24 cellular contexts compared by ENCODE assay signal in the genomic region with DNA sequence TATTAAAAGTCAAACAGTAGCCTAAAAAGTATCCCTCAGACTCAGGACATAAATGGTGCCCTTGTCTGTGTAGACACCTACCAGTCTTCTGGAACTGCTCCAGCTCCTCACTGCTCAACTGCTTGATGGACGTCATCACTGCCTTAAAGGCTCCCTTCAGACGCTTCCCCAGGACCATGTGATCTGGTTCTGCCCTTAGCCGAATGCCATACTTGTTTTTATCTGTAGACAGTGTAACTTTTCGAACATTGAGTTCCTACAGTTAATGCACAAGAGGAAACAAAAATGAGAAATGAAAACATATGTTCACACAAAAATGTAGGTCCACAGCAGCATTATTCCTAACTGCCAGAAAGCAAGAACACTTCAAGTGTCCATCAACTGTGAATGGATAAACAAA. TPM values are rescaled to one million over a fixed set of nuclear protein-coding genes. Genes with fewer than 3 reads are reported as not detected.
DNase-seq lines count a peak whose midpoint lies in the region; ATAC-seq, FAIRE-seq and TF ChIP-seq lines count a peak whose summit lies in the region.
"Had no signal": no experiment of that assay in that cellular context is flagged by ENCODE, and none has a peak within 500 bp of the region (broad histone marks: within the 10 kb centered on the region; RNA-seq: fewer than 3 reads in every experiment).

No MANE protein-coding gene starts in this region.

- WGBS in A549 (ENCODE audit: missing lambda C conversion rate): 77% methylated on average over 4 of the region's 4 CpGs
- 85 to 91% methylated on average over 4 of the region's 4 CpGs for WGBS in esophagus squamous epithelium, 2 donors

- no peaks in the 10 kb centered on the region for H3K27me3 Mint-ChIP-seq in chondrocyte (ENCODE audit: low read depth)
- H3K27me3 Mint-ChIP-seq: naive thymus-derived CD8-positive, alpha-beta T cell had no signal

- peak overlapping the region; percentile 12 to 26; a peak in 3 of 6 replicates for H3K27ac ChIP-seq in A549
- no peak overlapping the region for H3K27ac ChIP-seq in esophagus squamous epithelium
- H3K27ac ChIP-seq: pancreas, upper lobe of right lung had no signal

- TF ChIP-seq EP300 in A549 (IDR thresholded peaks at IDR 0.05): no peak

- POLR2A ChIA-PET in A549 (lab: Yijun Ruan, JAX): no interaction called here

- no peak for FAIRE-seq in A549 (lab: Jason Lieb, UNC)
- FAIRE-seq in islet of Langerhans (lab: Jason Lieb, UNC): peak; percentile 9
- FAIRE-seq: H1, pancreas had no signal

- H3K36me3 Mint-ChIP-seq in chondrocyte (ENCODE audit: low read depth): peaks cover 48% of the 10 kb centered on the region

- intact Hi-C loops in esophagus squamous epithelium (cut with DNase I): no loop called here

- DNase-seq in A549 (ENCODE audit: low read depth in 1 of 2, low spot score in 1 of 2): no peak
- DNase-seq in MV-4-11 (lab: John Stamatoyannopoulos, UW): peak; percentile 31
- no peak for DNase-seq in chondrocyte (ENCODE audit: low spot score)
- DNase-seq in esophagus squamous epithelium (lab: John Stamatoyannopoulos, UW): no peak
- no peak for DNase-seq in stimulated activated CD4-positive, alpha-beta T cell treated with anti-CD3 and anti-CD28 coated beads, Interleukin-2, amount 100 ng/mL, for 24 hours
- no peak for DNase-seq in CD1c-positive myeloid dendritic cell (ENCODE audit: extremely low spot score)
- DNase-seq: activated CD4-positive, alpha-beta T cell treated with anti-CD3 and anti-CD28 coated beads, Interleukin-2, amount 50 U/mL, for 4 hours; activated CD8-positive, alpha-beta memory T cell treated with anti-CD3 and anti-CD28 coated beads, Interleukin-2, amount 50 U/mL, for 48 hours; activated effector memory CD4-positive, alpha-beta T cell treated with Interleukin-2 at 50 U/mL for 16 hours; Calu3; central memory CD4-positive, alpha-beta T cell; effector CD4-positive, alpha-beta T cell; naive thymus-derived CD8-positive, alpha-beta T cell; NCI-H1694; NCI-H2171; pancreas; right cardiac atrium; T-helper 9 cell; upper lobe of right lung had no signal

- ATAC-seq in A549 (no peak), HG03571 (IDR thresholded peaks at IDR 0.05; ENCODE audit: unreplicated experiment) (no peak)
- ATAC-seq: esophagus mucosa; naive thymus-derived CD8-positive, alpha-beta T cell; right cardiac atrium; upper lobe of right lung; WTC11 had no signal

- H3K4me2 ChIP-seq in A549: no peak overlapping the region

- H3K4me1 ChIP-seq in A549: peaks cover 62% of the 10 kb centered on the region
- H3K4me1 ChIP-seq in esophagus squamous epithelium: no peaks in the 10 kb centered on the region
- H3K4me1 ChIP-seq: upper lobe of right lung had no signal

- H3K9me3 Mint-ChIP-seq in chondrocyte (ENCODE audit: low read depth): no peaks in the 10 kb centered on the region
- H3K9me3 Mint-ChIP-seq: naive thymus-derived CD8-positive, alpha-beta T cell; WTC11 had no signal

- H3K9me3 ChIP-seq in A549: no peaks in the 10 kb centered on the region
- no peaks in the 10 kb centered on the region for H3K9me3 ChIP-seq in esophagus squamous epithelium
- H3K9me3 ChIP-seq: pancreas, upper lobe of right lung had no signal

- no peak for TF ChIP-seq RAD21 in A549 (conservative IDR thresholded peaks at IDR 0.05 in 1 of 2, IDR thresholded peaks at IDR 0.05 in 1 of 2)

- CTCF ChIA-PET in A549 (lab: Yijun Ruan, JAX): interaction anchor here (11.5 kb wide), 1 partner anchor 108 kb away, joined by 214 read pairs; no protein-coding TSS in a partner anchor

- H3K4me3 Mint-ChIP-seq in chondrocyte (ENCODE audit: unreplicated experiment): peak overlapping the region; percentile 39
- H3K4me3 Mint-ChIP-seq: naive thymus-derived CD8-positive, alpha-beta T cell; WTC11 had no signal

- H3K4me1 Mint-ChIP-seq in chondrocyte (ENCODE audit: low read depth): peaks cover 61% of the 10 kb centered on the region
- H3K4me1 Mint-ChIP-seq: WTC11 had no signal

- H3K27me3 ChIP-seq in esophagus squamous epithelium: no peaks in the 10 kb centered on the region
- H3K27me3 ChIP-seq: pancreas, upper lobe of right lung had no signal

- H3K27ac Mint-ChIP-seq in chondrocyte (ENCODE audit: unreplicated experiment): peak overlapping the region; percentile 98
- H3K27ac Mint-ChIP-seq: WTC11 had no signal

- H3K36me3 ChIP-seq in esophagus squamous epithelium: peaks cover 16 to 100% (median 83%) of the 10 kb centered on the region in 3 donors

- TF ChIP-seq CTCF in A549 (IDR thresholded peaks at IDR 0.05): no peak
- no peak for TF ChIP-seq CTCF in chondrocyte (IDR thresholded peaks at IDR 0.05)
- TF ChIP-seq CTCF in esophagus squamous epithelium (IDR thresholded peaks at IDR 0.05): no peak

- TF ChIP-seq POLR2A in A549 (IDR thresholded peaks at IDR 0.05; ENCODE audit: low read length) (no peak), esophagus squamous epithelium (IDR thresholded peaks at IDR 0.05) (no peak)

- H3K4me3 ChIP-seq in A549: no peak overlapping the region
- no peak overlapping the region for H3K4me3 ChIP-seq in esophagus squamous epithelium
- H3K4me3 ChIP-seq: pancreas, upper lobe of right lung had no signal

TF ChIP-seq in A549, 52 proteins besides CTCF, POLR2A, EP300 and RAD21:
- no peak for TF ChIP-seq MAZ (IDR thresholded peaks at IDR 0.05; ENCODE audit: borderline replicate concordance, low read depth, low read length)
- TF ChIP-seq GATA3 (IDR thresholded peaks at IDR 0.05; ENCODE audit: borderline replicate concordance): no peak
- TF ChIP-seq TFCP2L1 (CRISPR knock-in tag; IDR thresholded peaks at IDR 0.05): no peak
- no peak for TF ChIP-seq PHF8 (IDR thresholded peaks at IDR 0.05; ENCODE audit: borderline replicate concordance, low read depth)
- no peak for TF ChIP-seq CHD4 (IDR thresholded peaks at IDR 0.05; ENCODE audit: borderline replicate concordance)
- TF ChIP-seq NFE2L2 (conservative IDR thresholded peaks at IDR 0.05; ENCODE audit: low read length): no peak
- TF ChIP-seq FOSB (CRISPR knock-in tag; IDR thresholded peaks at IDR 0.05): no peak
- no peak for TF ChIP-seq JUN (IDR thresholded peaks at IDR 0.05)
- TF ChIP-seq HEYL (CRISPR knock-in tag; IDR thresholded peaks at IDR 0.05): no peak
- TF ChIP-seq BHLHE40 (IDR thresholded peaks at IDR 0.05; ENCODE audit: low read depth, low read length): no peak
- TF ChIP-seq, protein P1, sequence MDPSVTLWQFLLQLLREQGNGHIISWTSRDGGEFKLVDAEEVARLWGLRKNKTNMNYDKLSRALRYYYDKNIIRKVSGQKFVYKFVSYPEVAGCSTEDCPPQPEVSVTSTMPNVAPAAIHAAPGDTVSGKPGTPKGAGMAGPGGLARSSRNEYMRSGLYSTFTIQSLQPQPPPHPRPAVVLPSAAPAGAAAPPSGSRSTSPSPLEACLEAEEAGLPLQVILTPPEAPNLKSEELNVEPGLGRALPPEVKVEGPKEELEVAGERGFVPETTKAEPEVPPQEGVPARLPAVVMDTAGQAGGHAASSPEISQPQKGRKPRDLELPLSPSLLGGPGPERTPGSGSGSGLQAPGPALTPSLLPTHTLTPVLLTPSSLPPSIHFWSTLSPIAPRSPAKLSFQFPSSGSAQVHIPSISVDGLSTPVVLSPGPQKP (IDR thresholded peaks at IDR 0.05; ENCODE audit: low read depth, low read length): no peak
- TF ChIP-seq ESRRA (IDR thresholded peaks at IDR 0.05; ENCODE audit: borderline replicate concordance, low read length): no peak
- TF ChIP-seq HOXA7 (CRISPR knock-in tag; IDR thresholded peaks at IDR 0.05): no peak
- TF ChIP-seq, protein P2, sequence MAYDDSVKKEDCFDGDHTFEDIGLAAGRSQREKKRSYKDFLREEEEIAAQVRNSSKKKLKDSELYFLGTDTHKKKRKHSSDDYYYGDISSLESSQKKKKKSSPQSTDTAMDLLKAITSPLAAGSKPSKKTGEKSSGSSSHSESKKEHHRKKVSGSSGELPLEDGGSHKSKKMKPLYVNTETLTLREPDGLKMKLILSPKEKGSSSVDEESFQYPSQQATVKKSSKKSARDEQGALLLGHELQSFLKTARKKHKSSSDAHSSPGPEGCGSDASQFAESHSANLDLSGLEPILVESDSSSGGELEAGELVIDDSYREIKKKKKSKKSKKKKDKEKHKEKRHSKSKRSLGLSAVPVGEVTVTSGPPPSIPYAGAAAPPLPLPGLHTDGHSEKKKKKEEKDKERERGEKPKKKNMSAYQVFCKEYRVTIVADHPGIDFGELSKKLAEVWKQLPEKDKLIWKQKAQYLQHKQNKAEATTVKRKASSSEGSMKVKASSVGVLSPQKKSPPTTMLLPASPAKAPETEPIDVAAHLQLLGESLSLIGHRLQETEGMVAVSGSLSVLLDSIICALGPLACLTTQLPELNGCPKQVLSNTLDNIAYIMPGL (CRISPR knock-in tag; IDR thresholded peaks at IDR 0.05; ENCODE audit: borderline replicate concordance): no peak
- TF ChIP-seq NPAS2 (CRISPR knock-in tag; IDR thresholded peaks at IDR 0.05; ENCODE audit: borderline replicate concordance): no peak
- TF ChIP-seq CEBPB (IDR thresholded peaks at IDR 0.05): no peak
- TF ChIP-seq EHMT2 (IDR thresholded peaks at IDR 0.05; ENCODE audit: low read depth): no peak

RNA-seq across cellular contexts. Expression of a gene that starts 46.2 kb away (rescaled TPM):
- polyA plus RNA-seq in A549 (2011; rRNA removed) (244 and 328 TPM in 2 replicates), A549 (2017; fragmentation: RNase III; extraction: RNeasy Plus Mini Kit Qiagen cat#74134 plus additional on column Dnase treatment) (120 to 133 TPM (median 121 TPM) in 3 replicates)
- 43.6 and 46.2 TPM in 2 replicates for polyA plus RNA-seq in A549 (2012; cell fraction: cytosol; rRNA removed)
- polyA plus RNA-seq in A549 (2012; cell fraction: nucleus; rRNA removed): 37.9 and 80.8 TPM in 2 replicates
- 283 and 306 TPM in 2 replicates for polyA minus RNA-seq in A549 (2011; rRNA and poly(A)+ RNA removed)
- total RNA-seq in chondrocyte (176 to 249 TPM (median 237 TPM) in 3 replicates), esophagus squamous epithelium (100 to 1,000 TPM in 2 of 4 donors, 10 to 100 TPM in 2; 56.8 to 136 (median 91.2) TPM)

Comparison
In these comparisons a context has a peak if more than half of its experiments do, and no peak if none do; other contexts are left out.
1. H3K27ac ChIP-seq: peak in A549 (2 of 2); none in esophagus squamous epithelium (0 of 4).